9 cellular contexts compared by ENCODE assay signal in the genomic region with DNA sequence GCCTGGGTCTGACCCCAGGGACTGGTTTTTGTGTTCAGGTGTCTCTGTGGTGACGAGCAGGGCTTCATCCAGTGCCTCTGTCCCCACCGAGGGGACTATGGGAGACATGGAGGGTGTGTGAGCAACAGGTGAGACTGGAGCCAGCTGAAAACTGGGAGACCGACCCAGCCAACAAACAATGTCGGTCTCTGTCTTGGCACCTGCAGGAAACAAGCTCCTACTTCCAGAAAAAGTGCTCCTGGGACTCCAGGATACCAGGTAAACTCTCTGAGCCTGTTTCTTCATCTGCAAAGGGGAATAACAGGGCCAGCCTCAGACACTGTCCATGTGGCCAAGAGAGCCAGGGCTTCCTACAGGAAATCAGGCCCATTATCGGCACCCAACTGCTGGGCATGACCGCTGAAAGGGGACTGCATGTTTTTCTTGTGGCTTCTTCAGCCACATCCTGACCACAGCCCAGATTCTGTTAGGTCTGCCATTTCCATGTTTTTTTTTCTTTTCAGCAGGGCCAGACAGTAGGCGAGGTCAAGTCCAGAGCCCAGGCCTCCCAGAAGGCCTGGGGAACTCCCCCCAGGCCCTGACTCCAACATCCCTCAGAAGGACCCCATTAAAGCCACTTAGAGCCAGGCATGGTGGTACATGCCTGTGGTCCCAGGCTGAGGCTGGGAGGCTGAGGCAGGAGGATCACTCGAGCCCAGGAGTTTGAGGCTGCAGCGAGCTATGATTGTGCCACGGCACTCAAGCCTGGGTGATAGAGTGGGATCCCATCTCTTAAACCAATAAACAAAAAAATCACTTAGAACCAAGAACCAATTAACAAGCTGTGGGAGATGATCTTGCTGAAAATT. TPM values are rescaled to one million over a fixed set of nuclear protein-coding genes. Genes with fewer than 3 reads are reported as not detected.
A peak's percentile ranks its signal among the peaks of the same experiment; 100 is the strongest.
DNase-seq lines count a peak whose midpoint lies in the region; ATAC-seq, FAIRE-seq and TF ChIP-seq lines count a peak whose summit lies in the region.
"Had no signal": no experiment of that assay in that cellular context is flagged by ENCODE, and none has a peak within 500 bp of the region (broad histone marks: within the 10 kb centered on the region; RNA-seq: fewer than 3 reads in every experiment).

No MANE protein-coding gene starts in this region.

- H3K4me1 Mint-ChIP-seq in activated T-helper 17 cell treated with anti-CD3 and anti-CD28 coated beads, Interleukin-2, amount 50 U/mL, for 72 hours = peaks cover 24% of the 10 kb centered on the region

- H3K9me3 ChIP-seq in right lobe of liver (no peaks in the 10 kb centered on the region), tibial artery (no peaks in the 10 kb centered on the region)
- H3K9me3 ChIP-seq: A549 had no signal

- intact Hi-C loops in right lobe of liver (cut with DNase I) = no loop called here
- intact Hi-C loops in tibial artery (cut with DNase I; ENCODE audit: low total_unique reads) = no loop called here

- H3K27ac Mint-ChIP-seq in activated T-helper 17 cell treated with anti-CD3 and anti-CD28 coated beads, Interleukin-2, amount 50 U/mL, for 72 hours = peak overlapping the region; percentile 73

- TF ChIP-seq CTCF in HL-60 (IDR thresholded peaks at IDR 0.05; ENCODE audit: insufficient read depth, low read length) = no peak
- TF ChIP-seq CTCF in right lobe of liver (IDR thresholded peaks at IDR 0.05) = no peak
- TF ChIP-seq CTCF in tibial artery (IDR thresholded peaks at IDR 0.05) = no peak

- H3K9me3 Mint-ChIP-seq in activated T-helper 17 cell treated with anti-CD3 and anti-CD28 coated beads, Interleukin-2, amount 50 U/mL, for 72 hours = no peaks in the 10 kb centered on the region

- H3K36me3 Mint-ChIP-seq in activated T-helper 17 cell treated with anti-CD3 and anti-CD28 coated beads, Interleukin-2, amount 50 U/mL, for 72 hours (ENCODE audit: low read depth) = peaks cover 56% of the 10 kb centered on the region

- H3K27ac ChIP-seq in HL-60 (replicated peaks) (peak overlapping the region; percentile 77), right lobe of liver (peak overlapping the region; percentile 71 to 95 (median 92)), tibial artery (peak overlapping the region in 1 of 2 donors; percentile 25)
- H3K27ac ChIP-seq: A549 had no signal

- TF ChIP-seq POLR2A in right lobe of liver (IDR thresholded peaks at IDR 0.05) = no peak

- no peaks in the 10 kb centered on the region for H3K27me3 Mint-ChIP-seq in activated T-helper 17 cell treated with anti-CD3 and anti-CD28 coated beads, Interleukin-2, amount 50 U/mL, for 72 hours

- peaks cover 0 to 9% (median 0%) of the 10 kb centered on the region in 4 donors for H3K4me1 ChIP-seq in right lobe of liver
- H3K4me1 ChIP-seq in tibial artery = peaks cover 0 to 9% (median 0%) of the 10 kb centered on the region in 4 donors
- H3K4me1 ChIP-seq: A549 had no signal

- H3K27me3 ChIP-seq in HL-60 (ENCODE audit: insufficient read depth, poor library complexity, severe bottlenecking) = no peaks in the 10 kb centered on the region
- H3K27me3 ChIP-seq in right lobe of liver = no peaks in the 10 kb centered on the region
- peaks cover 0 to 15% of the 10 kb centered on the region in 2 donors for H3K27me3 ChIP-seq in tibial artery

- FAIRE-seq in HTR-8/SVneo (lab: Jason Lieb, UNC) = no peak
- no peak for FAIRE-seq in GM19239 (lab: Jason Lieb, UNC)
- FAIRE-seq: A549 had no signal

- H3K4me3 ChIP-seq in HL-60 (replicated peaks; ENCODE audit: insufficient read depth, low read length) = peak overlapping the region; percentile 69
- peak overlapping the region; percentile 36 to 62 (median 51) for H3K4me3 ChIP-seq in right lobe of liver
- H3K4me3 ChIP-seq in tibial artery = peak overlapping the region; percentile 29 to 41
- H3K4me3 ChIP-seq: A549 had no signal

- DNase-seq in NK-92 treated with Interleukin-12 subunit alpha and Interleukin-12 subunit beta, amount 100 ng/mL, for 24 hours (lab: John Stamatoyannopoulos, UW) = peak; percentile 33
- DNase-seq in NK-92 (lab: John Stamatoyannopoulos, UW; ENCODE audit: unreplicated experiment) (no peak), HL-60 (ENCODE audit: low read depth in 1 of 2, low spot score in 1 of 2) (peak in 1 of 2 experiments; percentile 38), right lobe of liver (no peak), tibial artery (no peak), HTR-8/SVneo (ENCODE audit: insufficient read length, low spot score) (no peak), GM19239 (ENCODE audit: insufficient read length, low spot score) (no peak)

- ATAC-seq in activated T-helper 17 cell treated with anti-CD3 and anti-CD28 coated beads, Interleukin-2, amount 50 U/mL, for 72 hours (replicated peaks) = peak; percentile 48
- peak; percentile 1 to 8 (median 5) for ATAC-seq in right lobe of liver
- ATAC-seq: A549 had no signal

- 16% methylated on average over 8 of the region's 10 CpGs for WGBS in right lobe of liver (ENCODE audit: insufficient coverage, low coverage, low lambda C conversion rate, missing lambda C conversion rate)

- peak overlapping the region; percentile 89 for H3K4me3 Mint-ChIP-seq in activated T-helper 17 cell treated with anti-CD3 and anti-CD28 coated beads, Interleukin-2, amount 50 U/mL, for 72 hours

- H3K36me3 ChIP-seq in right lobe of liver (peaks cover 0 to 4% (median 0%) of the 10 kb centered on the region in 4 donors), tibial artery (no peaks in the 10 kb centered on the region)

RNA-seq across cellular contexts. Expression of a gene that starts 0.8 kb away (rescaled TPM):
- total RNA-seq in activated T-helper 17 cell treated with anti-CD3 and anti-CD28 coated beads, Interleukin-2, amount 50 U/mL, for 72 hours = 100 to 1,000 TPM; 130 to 154 TPM
- 100 to 1,000 TPM in 3 of 6 experiments, 10 to 100 TPM in 3; 78.2 to 157 (median 96.2) TPM for total RNA-seq in right lobe of liver

RNA-seq across cellular contexts. Expression of a gene that starts 12.3 kb away (rescaled TPM):
- 1 to 10 TPM; 1.8 to 4.8 TPM for total RNA-seq in activated T-helper 17 cell treated with anti-CD3 and anti-CD28 coated beads, Interleukin-2, amount 50 U/mL, for 72 hours
- total RNA-seq in right lobe of liver = 1 to 10 TPM in 1 of 6 experiments, under 1 TPM in 3, not detected in 2; 0.26 to 1.2 (median 0.36) TPM

RNA-seq across cellular contexts. Expression of a gene that starts 13.6 kb away (rescaled TPM):
- 10 to 100 TPM; 42.6 to 48.9 TPM for total RNA-seq in activated T-helper 17 cell treated with anti-CD3 and anti-CD28 coated beads, Interleukin-2, amount 50 U/mL, for 72 hours
- total RNA-seq in right lobe of liver = 10 to 100 TPM; 13.5 to 38.0 (median 15.8) TPM

RNA-seq across cellular contexts. Expression of a gene that starts 29.1 kb away (rescaled TPM):
- under 1 TPM in 1 of 2 donors, not detected in 1; 0.53 TPM for total RNA-seq in activated T-helper 17 cell treated with anti-CD3 and anti-CD28 coated beads, Interleukin-2, amount 50 U/mL, for 72 hours
- 10 to 100 TPM in 1 of 6 experiments, 1 to 10 TPM in 4, under 1 TPM in 1; 0.78 to 16.6 (median 4.1) TPM for total RNA-seq in right lobe of liver

RNA-seq across cellular contexts. Expression of a gene that starts 42.2 kb away (rescaled TPM):
- not detected for total RNA-seq in activated T-helper 17 cell treated with anti-CD3 and anti-CD28 coated beads, Interleukin-2, amount 50 U/mL, for 72 hours
- under 1 TPM in 3 of 6 experiments, not detected in 3; 0.12 to 0.19 (median 0.16) TPM for total RNA-seq in right lobe of liver
